Comparison of ENCODE assay signal across 24 cellular contexts in the genomic region with DNA sequence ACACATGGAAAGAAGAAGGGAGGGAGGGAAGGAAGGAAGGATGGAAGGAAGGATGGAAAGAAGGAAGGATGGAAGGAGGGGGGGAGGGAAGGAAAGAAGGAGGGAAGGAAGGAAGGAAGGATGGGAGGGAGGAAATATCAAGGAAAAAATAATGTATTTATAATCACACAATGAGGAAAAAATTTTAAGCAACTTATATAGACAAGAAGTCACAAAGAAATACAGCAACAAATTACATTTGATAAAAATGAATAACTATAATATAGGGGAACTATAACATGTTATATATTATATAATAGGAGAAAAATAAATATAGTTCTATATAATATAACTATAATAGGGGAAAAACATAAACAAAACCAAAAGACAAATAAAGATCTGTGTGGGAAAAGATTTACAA.
A peak's percentile ranks its signal among the peaks of the same experiment; 100 is the strongest.
DNase-seq lines count a peak whose midpoint lies in the region; ATAC-seq, FAIRE-seq and TF ChIP-seq lines count a peak whose summit lies in the region.
"Had no signal": no experiment of that assay in that cellular context is flagged by ENCODE, and none has a peak within 500 bp of the region (broad histone marks: within the 10 kb centered on the region; RNA-seq: fewer than 3 reads in every experiment).

No MANE protein-coding gene starts in this region.

- H3K27ac ChIP-seq in HepG2 (ENCODE audit: extremely low read length, insufficient read depth, low read length), result no peak overlapping the region
- no peak overlapping the region for H3K27ac ChIP-seq in right lobe of liver
- peak overlapping the region; percentile 86 for H3K27ac ChIP-seq in cingulate gyrus (ENCODE audit: low read depth, low read length)
- H3K27ac ChIP-seq in kidney (ENCODE audit: low read depth in 2 of 2, low read length in 2 of 2), result no peak overlapping the region
- H3K27ac ChIP-seq in temporal lobe (ENCODE audit: low read depth, low read length), result peak overlapping the region; percentile 88
- H3K27ac ChIP-seq: 22Rv1, A549, GM23248 had no signal

- H3K9ac ChIP-seq in HepG2 (ENCODE audit: insufficient read depth, low read depth, low read length), result no peak overlapping the region
- no peak overlapping the region for H3K9ac ChIP-seq in kidney (ENCODE audit: low read length in 2 of 2)
- H3K9ac ChIP-seq: GM23248 had no signal

- TF ChIP-seq RAD21 in HepG2 (CRISPR knock-in tag; IDR thresholded peaks at IDR 0.05), result no peak

- TF ChIP-seq POLR2A in HepG2 (IDR thresholded peaks at IDR 0.05; ENCODE audit: insufficient read depth in 1 of 2, low read depth in 2 of 2, low read length in 2 of 2) (no peak), right lobe of liver (IDR thresholded peaks at IDR 0.05) (no peak)

- H3K36me3 ChIP-seq in HepG2 (replicated peaks in 1 of 2; ENCODE audit: control insufficient read depth in 1 of 2, insufficient read depth in 2 of 2, low read length in 2 of 2) (no peaks in the 10 kb centered on the region), right lobe of liver (no peaks in the 10 kb centered on the region), kidney (ENCODE audit: control insufficient read depth in 1 of 2, insufficient read depth in 2 of 2, low read length in 2 of 2) (no peaks in the 10 kb centered on the region)

- POLR2A ChIA-PET in HepG2 (lab: Yijun Ruan, JAX), result no interaction called here

- H3K27me3 ChIP-seq in HepG2 (ENCODE audit: control insufficient read depth in 1 of 2, insufficient read depth in 2 of 2, low read length in 2 of 2) (no peaks in the 10 kb centered on the region; a peak in 1 of 5 replicates), right lobe of liver (no peaks in the 10 kb centered on the region)

- no peaks in the 10 kb centered on the region for H4K20me1 ChIP-seq in HepG2 (ENCODE audit: insufficient read depth, low read length)

- FAIRE-seq in HepG2 (lab: Jason Lieb, UNC) (no peak), kidney (lab: Jason Lieb, UNC) (peak; percentile 29)
- FAIRE-seq: A549, GM12891, GM18507, H1 had no signal

- ATAC-seq in HepG2 (no peak), right lobe of liver (no peak)
- ATAC-seq: A549, HCT116 had no signal

- no peak for DNase-seq in HepG2 (ENCODE audit: low spot score)
- no peak for DNase-seq in right lobe of liver
- DNase-seq in kidney, result no peak
- DNase-seq in cardiac septum (ENCODE audit: low spot score), result no peak
- no peak for DNase-seq in NCI-H187 treated with DMSO at 0.1 percent for 48 hours (lab: John Stamatoyannopoulos, UW)
- DNase-seq in kidney tubule cell (ENCODE audit: low spot score), result no peak
- DNase-seq: ACHN; AML-193; Calu3; CD4-positive, alpha-beta memory T cell; COR-L47; DMS53; DMS79 treated with DMSO at 0.1 percent for 48 hours; GF-D8; GM23248; H7 had no signal

- H2AFZ ChIP-seq in HepG2 (ENCODE audit: low read length), result no peak overlapping the region
- H2AFZ ChIP-seq: GM23248 had no signal

- H3K9me3 ChIP-seq in HepG2 (ENCODE audit: low read length) (no peaks in the 10 kb centered on the region), right lobe of liver (no peaks in the 10 kb centered on the region), kidney (ENCODE audit: control insufficient read depth in 1 of 2, low read length in 2 of 2) (no peaks in the 10 kb centered on the region)

- H3K4me2 ChIP-seq in HepG2 (ENCODE audit: low read depth, low read length), result no peak overlapping the region
- H3K4me2 ChIP-seq: A549 had no signal

- H3K79me2 ChIP-seq in HepG2 (ENCODE audit: insufficient read depth, low read length), result no peaks in the 10 kb centered on the region

- TF ChIP-seq CTCF in HepG2 (CRISPR knock-in tag; IDR thresholded peaks at IDR 0.05), result no peak
- TF ChIP-seq CTCF in right lobe of liver (IDR thresholded peaks at IDR 0.05), result no peak
- no peak for TF ChIP-seq CTCF in kidney (IDR thresholded peaks at IDR 0.05; ENCODE audit: borderline replicate concordance, extremely low read depth, insufficient read depth)

- in situ Hi-C loops in HepG2 (cut with HindIII; ENCODE audit: extremely low pct_ligation_motif_present, low pct_unique_long_range_greater_than_20kb), result no loop called here

- CTCF ChIA-PET in HepG2 (lab: Yijun Ruan, JAX; ENCODE audit: low intra/inter-chr PET ratio, low total read pairs), result no interaction called here

- no peak overlapping the region for H3K4me3 ChIP-seq in HepG2 (replicated peaks in 1 of 3; ENCODE audit: insufficient read depth in 1 of 3, low read depth in 2 of 3, low read length in 3 of 3)
- no peak overlapping the region for H3K4me3 ChIP-seq in right lobe of liver
- H3K4me3 ChIP-seq in kidney (ENCODE audit: low read length in 2 of 2), result no peak overlapping the region
- H3K4me3 ChIP-seq: A549, GM23248 had no signal

- BruUV-seq in HepG2 (replicated peaks; lab: Mats Ljungman, UMichigan), result no TSS peak

- intact Hi-C loops in HepG2 (cut with micrococcal nuclease; ENCODE audit: unreplicated experiment), result no loop called here
- intact Hi-C loops in right lobe of liver (cut with DNase I), result no loop called here
- intact Hi-C loops in kidney (cut with DNase I), result no loop called here
- intact Hi-C loops in cardiac septum (cut with DNase I), result no loop called here

- TF ChIP-seq EP300 in HepG2 (IDR thresholded peaks at IDR 0.05; ENCODE audit: low read depth in 2 of 2, low read length in 2 of 2), result no peak
- no peak for TF ChIP-seq EP300 in HepG2 (CRISPR knock-in tag; IDR thresholded peaks at IDR 0.05; ENCODE audit: borderline replicate concordance)

- H3K4me1 ChIP-seq in HepG2 (ENCODE audit: insufficient read depth, low read length), result no peaks in the 10 kb centered on the region
- H3K4me1 ChIP-seq in right lobe of liver, result no peaks in the 10 kb centered on the region
- H3K4me1 ChIP-seq in kidney (ENCODE audit: control insufficient read depth in 1 of 2, insufficient read depth in 1 of 2, low read depth in 1 of 2, low read length in 2 of 2), result no peaks in the 10 kb centered on the region
- H3K4me1 ChIP-seq: A549 had no signal

TF ChIP-seq in HepG2, 621 proteins besides CTCF, POLR2A, EP300 and RAD21:
- TF ChIP-seq PHF5A (CRISPR knock-in tag; IDR thresholded peaks at IDR 0.05; ENCODE audit: low read depth, unreplicated experiment) (no peak), TCF12 (IDR thresholded peaks at IDR 0.05) (no peak), TCF12 (CRISPR knock-in tag; IDR thresholded peaks at IDR 0.05) (no peak), HNRNPK (IDR thresholded peaks at IDR 0.05; ENCODE audit: low read depth, low read length, poor library complexity, severe bottlenecking) (peak; percentile 56), KDM5B (CRISPR knock-in tag; IDR thresholded peaks at IDR 0.05; ENCODE audit: borderline replicate concordance) (no peak)
- TF ChIP-seq, protein P1, sequence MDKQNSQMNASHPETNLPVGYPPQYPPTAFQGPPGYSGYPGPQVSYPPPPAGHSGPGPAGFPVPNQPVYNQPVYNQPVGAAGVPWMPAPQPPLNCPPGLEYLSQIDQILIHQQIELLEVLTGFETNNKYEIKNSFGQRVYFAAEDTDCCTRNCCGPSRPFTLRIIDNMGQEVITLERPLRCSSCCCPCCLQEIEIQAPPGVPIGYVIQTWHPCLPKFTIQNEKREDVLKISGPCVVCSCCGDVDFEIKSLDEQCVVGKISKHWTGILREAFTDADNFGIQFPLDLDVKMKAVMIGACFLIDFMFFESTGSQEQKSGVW (CRISPR knock-in tag; IDR thresholded peaks at IDR 0.05; ENCODE audit: borderline replicate concordance), result no peak
- TF ChIP-seq, protein P2, sequence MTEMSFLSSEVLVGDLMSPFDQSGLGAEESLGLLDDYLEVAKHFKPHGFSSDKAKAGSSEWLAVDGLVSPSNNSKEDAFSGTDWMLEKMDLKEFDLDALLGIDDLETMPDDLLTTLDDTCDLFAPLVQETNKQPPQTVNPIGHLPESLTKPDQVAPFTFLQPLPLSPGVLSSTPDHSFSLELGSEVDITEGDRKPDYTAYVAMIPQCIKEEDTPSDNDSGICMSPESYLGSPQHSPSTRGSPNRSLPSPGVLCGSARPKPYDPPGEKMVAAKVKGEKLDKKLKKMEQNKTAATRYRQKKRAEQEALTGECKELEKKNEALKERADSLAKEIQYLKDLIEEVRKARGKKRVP (CRISPR knock-in tag; IDR thresholded peaks at IDR 0.05), result no peak
- TF ChIP-seq, protein P3, sequence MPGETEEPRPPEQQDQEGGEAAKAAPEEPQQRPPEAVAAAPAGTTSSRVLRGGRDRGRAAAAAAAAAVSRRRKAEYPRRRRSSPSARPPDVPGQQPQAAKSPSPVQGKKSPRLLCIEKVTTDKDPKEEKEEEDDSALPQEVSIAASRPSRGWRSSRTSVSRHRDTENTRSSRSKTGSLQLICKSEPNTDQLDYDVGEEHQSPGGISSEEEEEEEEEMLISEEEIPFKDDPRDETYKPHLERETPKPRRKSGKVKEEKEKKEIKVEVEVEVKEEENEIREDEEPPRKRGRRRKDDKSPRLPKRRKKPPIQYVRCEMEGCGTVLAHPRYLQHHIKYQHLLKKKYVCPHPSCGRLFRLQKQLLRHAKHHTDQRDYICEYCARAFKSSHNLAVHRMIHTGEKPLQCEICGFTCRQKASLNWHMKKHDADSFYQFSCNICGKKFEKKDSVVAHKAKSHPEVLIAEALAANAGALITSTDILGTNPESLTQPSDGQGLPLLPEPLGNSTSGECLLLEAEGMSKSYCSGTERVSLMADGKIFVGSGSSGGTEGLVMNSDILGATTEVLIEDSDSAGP (CRISPR knock-in tag; IDR thresholded peaks at IDR 0.05; ENCODE audit: borderline replicate concordance), result no peak

Comparison
In these comparisons a context has a peak if more than half of its experiments do, and no peak if none do; other contexts are left out.
1. H3K27ac ChIP-seq: peak in cingulate gyrus (single experiment) and temporal lobe (single experiment); none in HepG2 (single experiment), right lobe of liver (0 of 3) and kidney (0 of 2).